ENCODE assay signal across 18 cellular contexts in genomic region chr7:138662066-138663061, GRCh38. TPM values are rescaled to one million over a fixed set of nuclear protein-coding genes. Genes with fewer than 3 reads are reported as not detected.
A peak's percentile ranks its signal among the peaks of the same experiment; 100 is the strongest.
DNase-seq lines count a peak whose midpoint lies in the region; ATAC-seq and TF ChIP-seq lines count a peak whose summit lies in the region.
"Had no signal": no experiment of that assay in that cellular context is flagged by ENCODE, and none has a peak within 500 bp of the region (broad histone marks: within the 10 kb centered on the region; RNA-seq: fewer than 3 reads in every experiment).

No MANE protein-coding gene starts in this region.

- H3K4me1 ChIP-seq in cardiac muscle cell (ENCODE audit: low read depth) = peaks cover 62% of the 10 kb centered on the region

- ATAC-seq in left cardiac atrium (no peak), WTC11 (no peak)
- ATAC-seq in stimulated activated naive B cell treated with anti-CD40 and anti-IgM and Interleukin-4, amounts not matched to agents 10 μg/mL and 1 μg/mL and 100 μg/mL, for 72 hours (replicated peaks) = no peak

- CTCF ChIA-PET in WTC11 (lab: Charles Lee) = interaction anchor here (2.3 to 2.4 kb wide), 2 partner anchors 17 to 76 kb away, joined by 6 to 13 read pairs; no protein-coding TSS in a partner anchor

- intact Hi-C loops in left cardiac atrium (cut with DNase I) = no loop called here

- no peaks in the 10 kb centered on the region; the same call in 1 of the 2 replicates for H3K27me3 Mint-ChIP-seq in WTC11 (ENCODE audit: low read depth)
- peaks cover 6% of the 10 kb centered on the region for H3K27me3 Mint-ChIP-seq in nephron progenitor cell (ENCODE audit: low read depth, poor library complexity)
- H3K27me3 Mint-ChIP-seq in stimulated activated naive B cell treated with anti-CD40 and anti-IgM and Interleukin-4, amounts not matched to agents 10 μg/mL and 1 μg/mL and 100 μg/mL, for 72 hours = peaks cover 17 to 38% of the 10 kb centered on the region in 2 donors

- POLR2A ChIA-PET in WTC11 (lab: Charles Lee) = no interaction called here

- DNase-seq in cardiac muscle cell (ENCODE audit: low read depth in 1 of 2, low spot score in 1 of 2) = no peak
- no peak for DNase-seq in left cardiac atrium
- DNase-seq in WTC11 (ENCODE audit: low spot score) = no peak
- DNase-seq in nephron progenitor cell = no peak
- DNase-seq in central memory CD4-positive, alpha-beta T cell = no peak
- DNase-seq in middle frontal gyrus (ENCODE audit: extremely low spot score, low spot score) = no peak
- DNase-seq in stimulated activated naive B cell treated with anti-CD40 and anti-IgM and Interleukin-4, amounts not matched to agents 10 μg/mL and 1 μg/mL and 100 μg/mL, for 72 hours = no peak
- no peak for DNase-seq in NCI-H1930 (lab: John Stamatoyannopoulos, UW)
- DNase-seq: C1 segment of cervical spinal cord, DMS153, EL, H7, Karpas-422, NCI-H1417, NCI-H2029, NCI-H510A treated with DMSO at 0.1 percent for 48 hours, RPMI8226 had no signal

- peaks cover 3% of the 10 kb centered on the region; the same call in 1 of the 2 replicates for H3K36me3 Mint-ChIP-seq in WTC11
- H3K36me3 Mint-ChIP-seq in nephron progenitor cell (ENCODE audit: low read depth) = no peaks in the 10 kb centered on the region
- no peaks in the 10 kb centered on the region for H3K36me3 Mint-ChIP-seq in stimulated activated naive B cell treated with anti-CD40 and anti-IgM and Interleukin-4, amounts not matched to agents 10 μg/mL and 1 μg/mL and 100 μg/mL, for 72 hours

- H3K9me3 Mint-ChIP-seq in WTC11 (peaks cover 12% of the 10 kb centered on the region), nephron progenitor cell (peaks cover 36% of the 10 kb centered on the region)
- no peaks in the 10 kb centered on the region for H3K9me3 Mint-ChIP-seq in stimulated activated naive B cell treated with anti-CD40 and anti-IgM and Interleukin-4, amounts not matched to agents 10 μg/mL and 1 μg/mL and 100 μg/mL, for 72 hours

- no peak overlapping the region for H3K4me3 Mint-ChIP-seq in WTC11
- peak overlapping the region; percentile 38 for H3K4me3 Mint-ChIP-seq in nephron progenitor cell
- H3K4me3 Mint-ChIP-seq in stimulated activated naive B cell treated with anti-CD40 and anti-IgM and Interleukin-4, amounts not matched to agents 10 μg/mL and 1 μg/mL and 100 μg/mL, for 72 hours = no peak overlapping the region

- H3K27ac ChIP-seq in cardiac muscle cell = peak overlapping the region; percentile 94
- H3K27ac ChIP-seq: 22Rv1 had no signal

- H3K36me3 ChIP-seq in cardiac muscle cell = no peaks in the 10 kb centered on the region

- no peak for TF ChIP-seq CTCF in cardiac muscle cell (IDR thresholded peaks at IDR 0.05; ENCODE audit: low read depth, low read length)
- no peak for TF ChIP-seq CTCF in WTC11 (IDR thresholded peaks at IDR 0.05)
- no peak for TF ChIP-seq CTCF in nephron progenitor cell (IDR thresholded peaks at IDR 0.05)

- no peak overlapping the region for H3K4me3 ChIP-seq in cardiac muscle cell

- H3K27ac Mint-ChIP-seq in WTC11 (peak overlapping the region; percentile 21), nephron progenitor cell (peak overlapping the region; percentile 25)
- H3K27ac Mint-ChIP-seq in stimulated activated naive B cell treated with anti-CD40 and anti-IgM and Interleukin-4, amounts not matched to agents 10 μg/mL and 1 μg/mL and 100 μg/mL, for 72 hours = no peak overlapping the region

- H3K9me3 ChIP-seq in cardiac muscle cell (ENCODE audit: low read depth) = no peaks in the 10 kb centered on the region

- H3K4me1 Mint-ChIP-seq in WTC11 (peaks cover 74% of the 10 kb centered on the region), nephron progenitor cell (peaks cover 74% of the 10 kb centered on the region)
- peaks cover 10% of the 10 kb centered on the region in 2 donors for H3K4me1 Mint-ChIP-seq in stimulated activated naive B cell treated with anti-CD40 and anti-IgM and Interleukin-4, amounts not matched to agents 10 μg/mL and 1 μg/mL and 100 μg/mL, for 72 hours

- H3K27me3 ChIP-seq in cardiac muscle cell = no peaks in the 10 kb centered on the region

TF ChIP-seq in WTC11, 78 proteins besides CTCF, POLR2A, EP300 and RAD21 (continues in another document):
- TF ChIP-seq JAZF1 (CRISPR knock-in tag; IDR thresholded peaks at IDR 0.05) (no peak), JUN (CRISPR knock-in tag; IDR thresholded peaks at IDR 0.05) (no peak), ZBTB21 (CRISPR knock-in tag; IDR thresholded peaks at IDR 0.05; ENCODE audit: borderline replicate concordance) (no peak), EMX1 (CRISPR knock-in tag; IDR thresholded peaks at IDR 0.05) (no peak), NR2C2 (CRISPR knock-in tag; IDR thresholded peaks at IDR 0.05) (no peak), USF1 (CRISPR knock-in tag; IDR thresholded peaks at IDR 0.05) (no peak), ZNF416 (CRISPR knock-in tag; IDR thresholded peaks at IDR 0.05) (no peak), USF2 (CRISPR knock-in tag; IDR thresholded peaks at IDR 0.05) (no peak), CBFB (CRISPR knock-in tag; IDR thresholded peaks at IDR 0.05; ENCODE audit: low read depth) (no peak), ZNF263 (CRISPR knock-in tag; IDR thresholded peaks at IDR 0.05; ENCODE audit: low read depth) (no peak), PRRX2 (CRISPR knock-in tag; IDR thresholded peaks at IDR 0.05) (no peak), CREM (CRISPR knock-in tag; IDR thresholded peaks at IDR 0.05) (no peak), SP1 (CRISPR knock-in tag; conservative IDR thresholded peaks at IDR 0.05) (no peak)
- TF ChIP-seq, protein P1, sequence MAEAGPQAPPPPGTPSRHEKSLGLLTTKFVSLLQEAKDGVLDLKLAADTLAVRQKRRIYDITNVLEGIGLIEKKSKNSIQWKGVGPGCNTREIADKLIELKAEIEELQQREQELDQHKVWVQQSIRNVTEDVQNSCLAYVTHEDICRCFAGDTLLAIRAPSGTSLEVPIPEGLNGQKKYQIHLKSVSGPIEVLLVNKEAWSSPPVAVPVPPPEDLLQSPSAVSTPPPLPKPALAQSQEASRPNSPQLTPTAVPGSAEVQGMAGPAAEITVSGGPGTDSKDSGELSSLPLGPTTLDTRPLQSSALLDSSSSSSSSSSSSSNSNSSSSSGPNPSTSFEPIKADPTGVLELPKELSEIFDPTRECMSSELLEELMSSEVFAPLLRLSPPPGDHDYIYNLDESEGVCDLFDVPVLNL (CRISPR knock-in tag; IDR thresholded peaks at IDR 0.05; ENCODE audit: borderline replicate concordance, low read depth) = no peak
- TF ChIP-seq, protein P2, sequence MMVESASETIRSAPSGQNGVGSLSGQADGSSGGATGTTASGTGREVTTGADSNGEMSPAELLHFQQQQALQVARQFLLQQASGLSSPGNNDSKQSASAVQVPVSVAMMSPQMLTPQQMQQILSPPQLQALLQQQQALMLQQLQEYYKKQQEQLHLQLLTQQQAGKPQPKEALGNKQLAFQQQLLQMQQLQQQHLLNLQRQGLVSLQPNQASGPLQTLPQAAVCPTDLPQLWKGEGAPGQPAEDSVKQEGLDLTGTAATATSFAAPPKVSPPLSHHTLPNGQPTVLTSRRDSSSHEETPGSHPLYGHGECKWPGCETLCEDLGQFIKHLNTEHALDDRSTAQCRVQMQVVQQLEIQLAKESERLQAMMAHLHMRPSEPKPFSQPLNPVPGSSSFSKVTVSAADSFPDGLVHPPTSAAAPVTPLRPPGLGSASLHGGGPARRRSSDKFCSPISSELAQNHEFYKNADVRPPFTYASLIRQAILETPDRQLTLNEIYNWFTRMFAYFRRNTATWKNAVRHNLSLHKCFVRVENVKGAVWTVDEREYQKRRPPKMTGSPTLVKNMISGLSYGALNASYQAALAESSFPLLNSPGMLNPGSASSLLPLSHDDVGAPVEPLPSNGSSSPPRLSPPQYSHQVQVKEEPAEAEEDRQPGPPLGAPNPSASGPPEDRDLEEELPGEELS (CRISPR knock-in tag; IDR thresholded peaks at IDR 0.05) = no peak
- TF ChIP-seq, protein P3, sequence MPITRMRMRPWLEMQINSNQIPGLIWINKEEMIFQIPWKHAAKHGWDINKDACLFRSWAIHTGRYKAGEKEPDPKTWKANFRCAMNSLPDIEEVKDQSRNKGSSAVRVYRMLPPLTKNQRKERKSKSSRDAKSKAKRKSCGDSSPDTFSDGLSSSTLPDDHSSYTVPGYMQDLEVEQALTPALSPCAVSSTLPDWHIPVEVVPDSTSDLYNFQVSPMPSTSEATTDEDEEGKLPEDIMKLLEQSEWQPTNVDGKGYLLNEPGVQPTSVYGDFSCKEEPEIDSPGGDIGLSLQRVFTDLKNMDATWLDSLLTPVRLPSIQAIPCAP (CRISPR knock-in tag; IDR thresholded peaks at IDR 0.05) = no peak
- TF ChIP-seq, protein P4, sequence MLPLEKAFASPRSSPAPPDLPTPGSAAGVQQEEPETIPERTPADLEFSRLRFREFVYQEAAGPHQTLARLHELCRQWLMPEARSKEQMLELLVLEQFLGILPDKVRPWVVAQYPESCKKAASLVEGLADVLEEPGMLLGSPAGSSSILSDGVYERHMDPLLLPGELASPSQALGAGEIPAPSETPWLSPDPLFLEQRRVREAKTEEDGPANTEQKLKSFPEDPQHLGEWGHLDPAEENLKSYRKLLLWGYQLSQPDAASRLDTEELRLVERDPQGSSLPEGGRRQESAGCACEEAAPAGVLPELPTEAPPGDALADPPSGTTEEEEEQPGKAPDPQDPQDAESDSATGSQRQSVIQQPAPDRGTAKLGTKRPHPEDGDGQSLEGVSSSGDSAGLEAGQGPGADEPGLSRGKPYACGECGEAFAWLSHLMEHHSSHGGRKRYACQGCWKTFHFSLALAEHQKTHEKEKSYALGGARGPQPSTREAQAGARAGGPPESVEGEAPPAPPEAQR (CRISPR knock-in tag; IDR thresholded peaks at IDR 0.05) = no peak

RNA-seq across cellular contexts. Expression of gene SVOPL, which starts 38.8 kb away (rescaled TPM):
- total RNA-seq in cardiac muscle cell = 1.6 and 2.3 TPM in 2 replicates
- 4.5 and 10.3 TPM in 2 replicates for polyA plus RNA-seq in cardiac muscle cell
- total RNA-seq in left cardiac atrium = not detected
- 1.9 to 2.7 TPM (median 2.2 TPM) in 3 replicates for total RNA-seq in WTC11 (2021)
